Comparison of ENCODE assay signal across 18 cellular contexts in the genomic region with DNA sequence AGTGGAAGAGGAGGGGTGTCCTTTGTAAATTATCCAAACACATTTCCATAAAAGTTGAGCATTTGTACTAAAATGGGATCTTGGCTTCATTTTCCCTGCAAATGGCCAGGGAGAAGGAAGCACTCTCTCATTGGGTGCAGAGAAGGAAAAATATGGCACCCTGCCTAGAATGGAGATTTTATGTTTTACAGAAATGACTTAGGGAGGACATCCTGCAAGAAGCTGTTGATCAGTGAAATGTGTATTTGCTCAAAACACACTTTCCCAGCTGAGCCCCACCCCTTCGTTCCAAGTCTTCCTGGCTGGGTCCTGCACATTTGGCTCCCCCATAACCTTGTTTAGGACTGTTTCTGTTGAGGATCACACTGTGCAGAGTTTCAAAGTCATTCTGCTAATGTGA.
DNase-seq lines count a peak whose midpoint lies in the region; ATAC-seq, FAIRE-seq and TF ChIP-seq lines count a peak whose summit lies in the region.
"Had no signal": no experiment of that assay in that cellular context is flagged by ENCODE, and none has a peak within 500 bp of the region (broad histone marks: within the 10 kb centered on the region; RNA-seq: fewer than 3 reads in every experiment).

No MANE protein-coding gene starts in this region.

- no peaks in the 10 kb centered on the region for H4K20me1 ChIP-seq in astrocyte (ENCODE audit: insufficient read depth, low read length)

- no peak for DNase-seq in astrocyte (ENCODE audit: low read depth)
- peak; percentile 30 for DNase-seq in left ventricle myocardium superior
- DNase-seq in sciatic nerve (ENCODE audit: low spot score), result no peak
- no peak for DNase-seq in AG08396 (ENCODE audit: low spot score)
- DNase-seq in activated naive CD8-positive, alpha-beta T cell treated with anti-CD3 and anti-CD28 coated beads for 36 hours, result no peak
- DNase-seq in AML-193 (lab: John Stamatoyannopoulos, UW), result no peak
- DNase-seq: ACHN; BE2C; CD4-positive, alpha-beta memory T cell; COR-L47; DMS53; GF-D8 had no signal

- peaks cover 21% of the 10 kb centered on the region for H3K4me1 Mint-ChIP-seq in astrocyte (ENCODE audit: low read depth, unreplicated experiment)
- H3K4me1 Mint-ChIP-seq in activated naive CD8-positive, alpha-beta T cell treated with anti-CD3 and anti-CD28 coated beads for 36 hours, result no peaks in the 10 kb centered on the region
- H3K4me1 Mint-ChIP-seq: CD4-positive, alpha-beta memory T cell had no signal

- no peak overlapping the region for H3K27ac Mint-ChIP-seq in astrocyte (ENCODE audit: unreplicated experiment)
- no peak overlapping the region for H3K27ac Mint-ChIP-seq in activated naive CD8-positive, alpha-beta T cell treated with anti-CD3 and anti-CD28 coated beads for 36 hours
- H3K27ac Mint-ChIP-seq: CD4-positive, alpha-beta memory T cell had no signal

- no peaks in the 10 kb centered on the region for H3K36me3 Mint-ChIP-seq in astrocyte (ENCODE audit: low read depth, unreplicated experiment)
- H3K36me3 Mint-ChIP-seq in activated naive CD8-positive, alpha-beta T cell treated with anti-CD3 and anti-CD28 coated beads for 36 hours, result no peaks in the 10 kb centered on the region
- H3K36me3 Mint-ChIP-seq: CD4-positive, alpha-beta memory T cell had no signal

- H3K9me3 Mint-ChIP-seq in astrocyte (ENCODE audit: unreplicated experiment), result no peaks in the 10 kb centered on the region
- peaks cover 6% of the 10 kb centered on the region for H3K9me3 Mint-ChIP-seq in activated naive CD8-positive, alpha-beta T cell treated with anti-CD3 and anti-CD28 coated beads for 36 hours

- 36 to 43% methylated on average over 1 of the region's 1 CpG for WGBS in gastroesophageal sphincter (ENCODE audit: low coverage in 1 of 2), 2 donors

- no peak overlapping the region for H3K4me3 Mint-ChIP-seq in astrocyte (ENCODE audit: unreplicated experiment)
- no peak overlapping the region for H3K4me3 Mint-ChIP-seq in activated naive CD8-positive, alpha-beta T cell treated with anti-CD3 and anti-CD28 coated beads for 36 hours
- H3K4me3 Mint-ChIP-seq: CD4-positive, alpha-beta memory T cell had no signal

- no peak overlapping the region for H3K4me3 ChIP-seq in astrocyte (ENCODE audit: insufficient read depth, low read depth, low read length)
- H3K4me3 ChIP-seq in gastroesophageal sphincter, result no peak overlapping the region
- H3K4me3 ChIP-seq: HAP-1 had no signal

- ATAC-seq in gastroesophageal sphincter, result peak; percentile 34
- ATAC-seq in left ventricle myocardium superior, result peak; percentile 90
- peak; percentile 69 for ATAC-seq in sciatic nerve
- ATAC-seq in GM21423 (IDR thresholded peaks at IDR 0.05; ENCODE audit: unreplicated experiment), result no peak

- no peak for TF ChIP-seq POLR2A in gastroesophageal sphincter (IDR thresholded peaks at IDR 0.05)

- intact Hi-C loops in left ventricle myocardium superior (cut with micrococcal nuclease) (no loop called here), sciatic nerve (cut with DNase I) (no loop called here)

- FAIRE-seq in astrocyte (lab: Jason Lieb, UNC), result no peak
- FAIRE-seq: GM19239, H1 had no signal

- TF ChIP-seq EP300 in gastroesophageal sphincter (IDR thresholded peaks at IDR 0.05), result no peak

- H3K9me3 ChIP-seq in astrocyte (ENCODE audit: insufficient read depth, low read depth, low read length), result peaks cover 3% of the 10 kb centered on the region
- H3K9me3 ChIP-seq in gastroesophageal sphincter, result peaks cover 0 to 12% (median 0%) of the 10 kb centered on the region in 3 donors
- H3K9me3 ChIP-seq: HAP-1 had no signal

- TF ChIP-seq CTCF in astrocyte (IDR thresholded peaks at IDR 0.05; ENCODE audit: insufficient read depth, low read depth, low read length) (no peak), gastroesophageal sphincter (IDR thresholded peaks at IDR 0.05) (no peak)

- H3K79me2 ChIP-seq in astrocyte (ENCODE audit: insufficient read depth, low read length), result no peaks in the 10 kb centered on the region

- no peaks in the 10 kb centered on the region for H3K36me3 ChIP-seq in astrocyte (ENCODE audit: insufficient read depth, low read length)
- no peaks in the 10 kb centered on the region for H3K36me3 ChIP-seq in gastroesophageal sphincter
- H3K36me3 ChIP-seq: BE2C, HAP-1 had no signal

- H2AFZ ChIP-seq in astrocyte (ENCODE audit: low read depth, low read length), result no peak overlapping the region

- H3K27me3 ChIP-seq in astrocyte (ENCODE audit: insufficient read depth, low read length) (no peaks in the 10 kb centered on the region), gastroesophageal sphincter (no peaks in the 10 kb centered on the region)
- H3K27me3 ChIP-seq: BE2C had no signal

- H3K27ac ChIP-seq in astrocyte (ENCODE audit: low read depth, low read length) (peak overlapping the region; percentile 28), gastroesophageal sphincter (no peak overlapping the region)
- H3K27ac ChIP-seq: C4-2B had no signal

- H3K4me1 ChIP-seq in astrocyte (ENCODE audit: insufficient read depth, low read length) (peaks cover 11% of the 10 kb centered on the region), gastroesophageal sphincter (peaks cover 0 to 6% (median 0%) of the 10 kb centered on the region in 3 donors)
- H3K4me1 ChIP-seq: BE2C, HAP-1 had no signal

- H3K4me2 ChIP-seq in astrocyte (ENCODE audit: low read length), result no peak overlapping the region

- peaks cover 3% of the 10 kb centered on the region for H3K27me3 Mint-ChIP-seq in astrocyte (ENCODE audit: low read depth, unreplicated experiment)
- H3K27me3 Mint-ChIP-seq in activated naive CD8-positive, alpha-beta T cell treated with anti-CD3 and anti-CD28 coated beads for 36 hours, result peaks cover 10% of the 10 kb centered on the region

- no peak overlapping the region for H3K9ac ChIP-seq in astrocyte (ENCODE audit: low read length)
